8 cellular contexts compared by ENCODE assay signal in genomic region chr19:32580901-32581703, GRCh38. TPM values are rescaled to one million over a fixed set of nuclear protein-coding genes. Genes with fewer than 3 reads are reported as not detected.
A peak's percentile ranks its signal among the peaks of the same experiment; 100 is the strongest.
DNase-seq lines count a peak whose midpoint lies in the region; ATAC-seq and TF ChIP-seq lines count a peak whose summit lies in the region.

TSS of gene PDCD5 (plus strand) at chr19:32581190. CDS start at chr19:32581262, 72 bp downstream.

- H3K36me3 ChIP-seq in rectal smooth muscle tissue (ENCODE audit: control insufficient read depth, insufficient read depth, low read length) (peaks cover 8% of the 10 kb centered on the region), vagina (peaks cover 0 to 19% of the 10 kb centered on the region in 2 donors)

- ATAC-seq in GM18511 (IDR thresholded peaks at IDR 0.05; ENCODE audit: unreplicated experiment) (peak; percentile 93), HG02981 (IDR thresholded peaks at IDR 0.05; ENCODE audit: unreplicated experiment) (peak; percentile 88)

- H3K27ac ChIP-seq in rectal smooth muscle tissue (ENCODE audit: low read depth, low read length) (peak within 1 kb of the TSS; percentile 78), vagina (peak within 1 kb of the TSS; percentile 75)

- H3K4me1 ChIP-seq in rectal smooth muscle tissue (ENCODE audit: control insufficient read depth, insufficient read depth, low read length) (peaks cover 3% of the 10 kb centered on the region), vagina (peaks cover 18% of the 10 kb centered on the region)

- TF ChIP-seq POLR2A in vagina (IDR thresholded peaks at IDR 0.05) = peak in 1 of 2 donors; percentile 73

- intact Hi-C loops in vagina (cut with DNase I) = no loop called here

- TF ChIP-seq CTCF in astrocyte of the cerebellum (IDR thresholded peaks at IDR 0.05; ENCODE audit: low read depth, low read length, missing control alignments) = no peak
- TF ChIP-seq CTCF in vagina (IDR thresholded peaks at IDR 0.05) = no peak

- H3K9me3 ChIP-seq in vagina = no peaks in the 10 kb centered on the region

- in situ Hi-C loops in astrocyte of the cerebellum (cut with HindIII; ENCODE audit: low sequenced_read_pairs) = no loop called here

- peak within 1 kb of the TSS; percentile 88 for H3K9ac ChIP-seq in rectal smooth muscle tissue (ENCODE audit: low read length)

- DNase-seq in NCI-H2029 (lab: John Stamatoyannopoulos, UW) = peak; percentile 88
- peak; percentile 97 for DNase-seq in T-helper 9 cell
- peak; percentile 83 for DNase-seq in astrocyte of the cerebellum (ENCODE audit: low read depth)
- DNase-seq in hepatic stellate cell (ENCODE audit: low spot score) = peak; percentile 94
- DNase-seq in vagina (ENCODE audit: extremely low spot score in 2 of 2) = peak in 1 of 2 donors; percentile 93

- peak within 1 kb of the TSS; percentile 75 for H3K4me3 ChIP-seq in astrocyte of the cerebellum (ENCODE audit: low read depth, low read length)
- peak within 1 kb of the TSS; percentile 95 for H3K4me3 ChIP-seq in rectal smooth muscle tissue (ENCODE audit: low read length)
- peak within 1 kb of the TSS; percentile 92 to 97 for H3K4me3 ChIP-seq in vagina

- H3K27me3 ChIP-seq in rectal smooth muscle tissue (ENCODE audit: control insufficient read depth, insufficient read depth, low read length) (no peaks in the 10 kb centered on the region), vagina (no peaks in the 10 kb centered on the region)

RNA-seq across cellular contexts. Expression of gene PDCD5, which starts in this region (rescaled TPM):
- total RNA-seq in vagina = 115 TPM
